In the genomic region with DNA sequence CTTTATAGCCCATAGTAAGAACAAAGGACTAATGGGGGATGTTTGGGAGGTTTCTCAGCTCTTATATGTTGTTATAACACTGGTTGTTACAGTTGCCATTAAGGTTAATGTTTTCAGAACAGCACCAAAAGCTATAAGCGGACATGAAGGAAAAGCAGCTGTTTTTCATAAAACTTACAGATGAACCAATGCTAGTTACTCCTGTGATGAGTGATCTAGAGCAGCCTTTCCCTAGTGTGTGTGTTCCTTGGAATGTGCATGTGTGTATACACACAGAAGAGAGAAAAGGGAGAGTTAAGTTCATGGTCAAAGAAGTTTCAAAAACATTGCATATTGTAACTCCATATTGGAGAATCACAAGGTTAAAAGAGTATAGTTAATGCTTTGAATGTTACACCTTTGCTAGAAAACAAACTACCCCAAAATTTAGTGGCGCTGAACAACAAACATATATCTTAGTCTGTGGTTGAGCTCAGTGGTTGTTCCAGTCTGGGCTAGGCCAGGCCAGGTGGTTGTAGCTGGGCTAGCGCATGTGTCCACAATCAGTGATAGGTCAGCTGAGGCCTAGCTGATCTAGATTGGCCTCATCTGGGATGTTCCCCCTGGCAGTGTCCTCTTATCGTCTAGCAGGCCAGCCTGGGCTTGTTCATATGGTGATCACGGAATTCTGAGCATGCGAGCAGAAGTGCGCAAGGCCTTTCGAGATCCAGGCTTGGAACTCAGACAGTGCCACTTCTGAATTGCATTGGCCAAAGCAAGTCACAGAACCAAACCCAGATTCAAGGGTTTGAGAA, we compare ENCODE assay signal across 29 cellular contexts.
DNase-seq lines count a peak whose midpoint lies in the region; ATAC-seq and TF ChIP-seq lines count a peak whose summit lies in the region.
"Had no signal": no experiment of that assay in that cellular context is flagged by ENCODE, and none has a peak within 500 bp of the region (broad histone marks: within the 10 kb centered on the region; RNA-seq: fewer than 3 reads in every experiment).

No MANE protein-coding gene starts in this region.

- TF ChIP-seq RAD21 in SK-N-SH (IDR thresholded peaks at IDR 0.05; ENCODE audit: low read length): no peak

- peaks cover 80% of the 10 kb centered on the region for H3K4me1 Mint-ChIP-seq in progenitor cell of endocrine pancreas (ENCODE audit: low read depth)
- H3K4me1 Mint-ChIP-seq: activated T-helper 17 cell treated with anti-CD3 and anti-CD28 coated beads, Interleukin-2, amount 50 U/mL, for 72 hours had no signal

- no peak for TF ChIP-seq CTCF in SK-N-SH (IDR thresholded peaks at IDR 0.05)
- TF ChIP-seq CTCF in progenitor cell of endocrine pancreas (IDR thresholded peaks at IDR 0.05; ENCODE audit: unreplicated experiment): no peak

- no peaks in the 10 kb centered on the region for H3K9me3 Mint-ChIP-seq in progenitor cell of endocrine pancreas (ENCODE audit: low read depth)
- H3K9me3 Mint-ChIP-seq: activated naive CD4-positive, alpha-beta T cell treated with anti-CD3 and anti-CD28 coated beads, Interleukin-2, amount 50 U/mL, for 24 hours; activated T-helper 17 cell treated with anti-CD3 and anti-CD28 coated beads, Interleukin-2, amount 50 U/mL, for 72 hours; dendritic cell treated with granulocyte-macrophage colony-stimulating factor and Interleukin-4, amounts not matched to agents 40 ng/mL and 50 ng/mL, for 4 days; naive thymus-derived CD8-positive, alpha-beta T cell; stimulated activated naive B cell treated with anti-CD40 and anti-IgM and Interleukin-4, amounts not matched to agents 10 μg/mL and 1 μg/mL and 100 μg/mL, for 72 hours had no signal

- no peak for TF ChIP-seq EP300 in SK-N-SH (IDR thresholded peaks at IDR 0.05; ENCODE audit: borderline replicate concordance in 1 of 2, low read depth in 1 of 2, low read length in 1 of 2)

- no peak overlapping the region for H2AFZ ChIP-seq in SK-N-SH (ENCODE audit: low read depth)

- H3K9me2 ChIP-seq in SK-N-SH: no peaks in the 10 kb centered on the region

- peaks cover 38 to 75% (median 49%) of the 10 kb centered on the region in 10 experiments for H3K4me1 ChIP-seq in BLaER1 treated with 17β-estradiol and CSF1 and Interleukin-3, amounts not matched to agents 10 nM and 100 nM
- peaks cover 0 to 10% of the 10 kb centered on the region in 2 experiments; a peak in 2 of 4 replicates for H3K4me1 ChIP-seq in SK-N-SH (ENCODE audit: control insufficient read depth in 1 of 2, insufficient read depth in 2 of 2, low read depth in 1 of 2, low read length in 1 of 2)

- no peak overlapping the region for H3K4me3 ChIP-seq in BLaER1 treated with 17β-estradiol and CSF1 and Interleukin-3, amounts not matched to agents 10 nM and 100 nM
- H3K4me3 ChIP-seq in SK-N-SH (ENCODE audit: low read depth in 2 of 2, low read length in 1 of 2): no peak overlapping the region
- H3K4me3 ChIP-seq: GM12878, ovary, right atrium auricular region, vagina had no signal

- H3K36me3 ChIP-seq in BLaER1 treated with 17β-estradiol and CSF1 and Interleukin-3, amounts not matched to agents 10 nM and 100 nM: no peaks in the 10 kb centered on the region
- H3K36me3 ChIP-seq in SK-N-SH (replicated peaks in 1 of 2; ENCODE audit: control insufficient read depth in 1 of 2, insufficient read depth in 2 of 2, low read length in 1 of 2): no peaks in the 10 kb centered on the region
- H3K36me3 ChIP-seq: ovary, right atrium auricular region, vagina had no signal

- H3F3A ChIP-seq in SK-N-SH (replicated peaks; ENCODE audit: insufficient read depth): no peaks in the 10 kb centered on the region

- peak overlapping the region in 9 of 11 experiments; percentile 64 to 90 (median 79); a peak in 10 of 22 replicates for H3K4me2 ChIP-seq in BLaER1 treated with 17β-estradiol and CSF1 and Interleukin-3, amounts not matched to agents 10 nM and 100 nM
- H3K4me2 ChIP-seq in SK-N-SH: no peak overlapping the region

- POLR2A ChIA-PET in SK-N-SH (lab: Yijun Ruan, JAX): no interaction called here

- DNase-seq in SK-N-SH: no peak
- DNase-seq in fibroblast of the conjunctiva (ENCODE audit: low read depth): peak; percentile 23
- no peak for DNase-seq in progenitor cell of endocrine pancreas (ENCODE audit: low spot score, unreplicated experiment)
- DNase-seq in NCI-H345 treated with DMSO at 0.1 percent for 48 hours (lab: John Stamatoyannopoulos, UW; ENCODE audit: unreplicated experiment): no peak
- DNase-seq in NK-92 treated with Interleukin-12 subunit alpha and Interleukin-12 subunit beta, amount 100 ng/mL, for 24 hours (lab: John Stamatoyannopoulos, UW): no peak
- DNase-seq: activated CD4-positive, alpha-beta T cell treated with anti-CD3 and anti-CD28 coated beads, Interleukin-2, amount 50 U/mL, for 48 hours; activated CD4-positive, CD25-positive, alpha-beta regulatory T cell; activated CD8-positive, alpha-beta memory T cell treated with anti-CD3 and anti-CD28 coated beads, Interleukin-2, amount 50 U/mL, for 48 hours; aorta; mesendoderm; naive thymus-derived CD8-positive, alpha-beta T cell; NCI-H1092; NCI-H187 treated with DMSO at 0.1 percent for 48 hours; NCI-H774; ovary; stimulated activated CD4-positive, alpha-beta T cell treated with anti-CD3 and anti-CD28 coated beads, Interleukin-4, amount 100 ng/mL, for 24 hours; stimulated activated naive B cell treated with anti-CD40 and anti-IgM and Interleukin-4, amounts not matched to agents 10 μg/mL and 1 μg/mL and 100 μg/mL, for 72 hours; T-helper 9 cell had no signal

- H4K20me1 ChIP-seq in BLaER1 treated with 17β-estradiol and CSF1 and Interleukin-3, amounts not matched to agents 10 nM and 100 nM: peaks cover 0 to 5% (median 0%) of the 10 kb centered on the region in 11 experiments; a peak in 3 of 22 replicates
- H4K20me1 ChIP-seq in SK-N-SH (ENCODE audit: insufficient read depth): no peaks in the 10 kb centered on the region

- no peaks in the 10 kb centered on the region for H3K27me3 Mint-ChIP-seq in progenitor cell of endocrine pancreas
- H3K27me3 Mint-ChIP-seq: activated naive CD4-positive, alpha-beta T cell treated with anti-CD3 and anti-CD28 coated beads, Interleukin-2, amount 50 U/mL, for 24 hours; activated T-helper 17 cell treated with anti-CD3 and anti-CD28 coated beads, Interleukin-2, amount 50 U/mL, for 72 hours; dendritic cell treated with granulocyte-macrophage colony-stimulating factor and Interleukin-4, amounts not matched to agents 40 ng/mL and 50 ng/mL, for 4 days; naive thymus-derived CD8-positive, alpha-beta T cell had no signal

- peak overlapping the region in 3 of 11 experiments; percentile 84 to 91 (median 91); a peak in 4 of 22 replicates for H3K27ac ChIP-seq in BLaER1 treated with 17β-estradiol and CSF1 and Interleukin-3, amounts not matched to agents 10 nM and 100 nM
- H3K27ac ChIP-seq in SK-N-SH (ENCODE audit: low read depth in 2 of 2, low read length in 1 of 2): peak overlapping the region in 1 of 2 experiments; percentile 20; a peak in 1 of 4 replicates
- H3K27ac ChIP-seq: ovary, right atrium auricular region, vagina had no signal

- H3K4me3 Mint-ChIP-seq in progenitor cell of endocrine pancreas (ENCODE audit: low read depth): no peak overlapping the region
- H3K4me3 Mint-ChIP-seq: activated naive CD4-positive, alpha-beta T cell treated with anti-CD3 and anti-CD28 coated beads, Interleukin-2, amount 50 U/mL, for 24 hours; activated T-helper 17 cell treated with anti-CD3 and anti-CD28 coated beads, Interleukin-2, amount 50 U/mL, for 72 hours; dendritic cell treated with granulocyte-macrophage colony-stimulating factor and Interleukin-4, amounts not matched to agents 40 ng/mL and 50 ng/mL, for 4 days; naive thymus-derived CD8-positive, alpha-beta T cell; stimulated activated naive B cell treated with anti-CD40 and anti-IgM and Interleukin-4, amounts not matched to agents 10 μg/mL and 1 μg/mL and 100 μg/mL, for 72 hours had no signal

- H3K27ac Mint-ChIP-seq in progenitor cell of endocrine pancreas: peak overlapping the region; percentile 88
- H3K27ac Mint-ChIP-seq: activated naive CD4-positive, alpha-beta T cell treated with anti-CD3 and anti-CD28 coated beads, Interleukin-2, amount 50 U/mL, for 24 hours; activated T-helper 17 cell treated with anti-CD3 and anti-CD28 coated beads, Interleukin-2, amount 50 U/mL, for 72 hours; naive thymus-derived CD8-positive, alpha-beta T cell; stimulated activated naive B cell treated with anti-CD40 and anti-IgM and Interleukin-4, amounts not matched to agents 10 μg/mL and 1 μg/mL and 100 μg/mL, for 72 hours had no signal

- no peaks in the 10 kb centered on the region for H3K79me2 ChIP-seq in SK-N-SH (ENCODE audit: insufficient read depth)

- 38% methylated on average over 6 of the region's 8 CpGs for WGBS in SK-N-SH (ENCODE audit: low lambda C conversion rate)

- CTCF ChIA-PET in SK-N-SH (lab: Yijun Ruan, JAX): interaction anchor here (1.4 kb wide), 1 partner anchor 14 kb away, joined by 4 read pairs; no protein-coding TSS in a partner anchor

- H3K36me3 Mint-ChIP-seq in progenitor cell of endocrine pancreas (ENCODE audit: insufficient read depth): no peaks in the 10 kb centered on the region
- H3K36me3 Mint-ChIP-seq: activated naive CD4-positive, alpha-beta T cell treated with anti-CD3 and anti-CD28 coated beads, Interleukin-2, amount 50 U/mL, for 24 hours; naive thymus-derived CD8-positive, alpha-beta T cell; stimulated activated naive B cell treated with anti-CD40 and anti-IgM and Interleukin-4, amounts not matched to agents 10 μg/mL and 1 μg/mL and 100 μg/mL, for 72 hours had no signal

- H3K9me3 ChIP-seq in BLaER1 treated with 17β-estradiol and CSF1 and Interleukin-3, amounts not matched to agents 10 nM and 100 nM (replicated peaks in 1 of 11): no peaks in the 10 kb centered on the region
- H3K9me3 ChIP-seq in SK-N-SH: no peaks in the 10 kb centered on the region
- H3K9me3 ChIP-seq: ovary, right atrium auricular region, vagina had no signal

- peaks cover 92 to 100% (median 99%) of the 10 kb centered on the region in 11 experiments for H3K27me3 ChIP-seq in BLaER1 treated with 17β-estradiol and CSF1 and Interleukin-3, amounts not matched to agents 10 nM and 100 nM
- H3K27me3 ChIP-seq in SK-N-SH (ENCODE audit: insufficient read depth): no peaks in the 10 kb centered on the region; the same call in 1 of the 2 replicates
- H3K27me3 ChIP-seq: ovary, right atrium auricular region, vagina had no signal

- no peak for ATAC-seq in GM21529 (IDR thresholded peaks at IDR 0.05; ENCODE audit: unreplicated experiment)
- ATAC-seq in GM19397 (IDR thresholded peaks at IDR 0.05; ENCODE audit: unreplicated experiment): no peak
- ATAC-seq: activated T-helper 17 cell treated with anti-CD3 and anti-CD28 coated beads, Interleukin-2, amount 50 U/mL, for 72 hours; GM12878; HCT116; left lobe of liver; naive thymus-derived CD8-positive, alpha-beta T cell; stimulated activated naive B cell treated with anti-CD40 and anti-IgM and Interleukin-4, amounts not matched to agents 10 μg/mL and 1 μg/mL and 100 μg/mL, for 72 hours had no signal

- H3K9ac ChIP-seq in BLaER1 treated with 17β-estradiol and CSF1 and Interleukin-3, amounts not matched to agents 10 nM and 100 nM: no peak overlapping the region
- no peak overlapping the region for H3K9ac ChIP-seq in SK-N-SH
